20 cellular contexts compared by ENCODE assay signal in the genomic region with DNA sequence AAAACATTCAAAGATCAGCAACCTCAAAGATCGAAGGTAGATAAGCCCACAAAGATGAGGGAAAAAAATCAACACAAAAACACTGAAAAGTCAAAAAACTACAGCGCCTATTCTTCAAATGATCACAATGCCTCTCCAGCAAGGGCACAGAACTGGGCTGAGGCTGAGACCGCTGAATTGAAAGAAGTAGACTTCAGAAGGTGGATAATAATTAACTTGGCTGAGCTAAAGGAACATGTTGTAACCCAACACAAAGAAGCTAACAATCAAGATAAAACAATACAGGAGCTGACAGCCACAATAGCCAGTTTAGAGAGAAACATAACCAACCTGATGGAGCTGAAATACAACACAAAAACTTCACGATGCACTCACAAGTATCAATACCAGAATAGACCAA.
"Had no signal": no experiment of that assay in that cellular context is flagged by ENCODE, and none has a peak within 500 bp of the region (broad histone marks: within the 10 kb centered on the region; RNA-seq: fewer than 3 reads in every experiment).

No MANE protein-coding gene starts in this region.

- H3K4me1 ChIP-seq: adrenal gland, esophagus muscularis mucosa had no signal

- H3K4me3 Mint-ChIP-seq: activated CD4-positive, alpha-beta memory T cell treated with anti-CD3 and anti-CD28 coated beads, Interleukin-2, amount 10 ng/mL, durations not matched to agents 7 days and 5 days; activated CD4-positive, alpha-beta T cell treated with anti-CD3 and anti-CD28 coated beads for 36 hours; activated T-cell treated with anti-CD3 and anti-CD28 coated beads, Interleukin-2, amount 50 U/mL, for 24 hours; naive thymus-derived CD4-positive, alpha-beta T cell had no signal

- H3K9me3 ChIP-seq: adrenal gland, esophagus muscularis mucosa had no signal

- ATAC-seq: activated CD4-positive, alpha-beta T cell treated with anti-CD3 and anti-CD28 coated beads for 36 hours; left cardiac atrium; naive thymus-derived CD4-positive, alpha-beta T cell; SK-N-SH treated with all-trans-retinoic acid at 6 μM for 48 hours had no signal

- DNase-seq: activated CD4-positive, alpha-beta memory T cell treated with anti-CD3 and anti-CD28 coated beads, Interleukin-2, amount 10 ng/mL, durations not matched to agents 7 days and 5 days; activated CD4-positive, alpha-beta T cell treated with anti-CD3 and anti-CD28 coated beads for 36 hours; activated effector memory CD4-positive, alpha-beta T cell treated with Interleukin-2 at 50 U/mL for 16 hours; activated naive CD4-positive, alpha-beta T cell treated with anti-CD3 and anti-CD28 coated beads, Interleukin-2, amount 50 U/mL, for 16 hours; activated T-cell treated with anti-CD3 and anti-CD28 coated beads, Interleukin-2, amount 50 U/mL, for 24 hours; adrenal gland; dorsolateral prefrontal cortex; left cardiac atrium; naive thymus-derived CD4-positive, alpha-beta T cell; stimulated activated CD4-positive, alpha-beta T cell treated with anti-CD3 and anti-CD28 coated beads, Interleukin-4, amount 100 ng/mL, for 4 hours; stimulated activated CD8-positive, alpha-beta memory T cell treated with anti-CD3 and anti-CD28 coated beads, Interleukin-4, amount 100 ng/mL, for 48 hours; stimulated activated naive CD4-positive, alpha-beta T cell treated with Interleukin-2 at 50 U/mL for 16 hours; trophoblast cell had no signal

- H3K4me1 Mint-ChIP-seq: activated CD4-positive, alpha-beta memory T cell treated with anti-CD3 and anti-CD28 coated beads, Interleukin-2, amount 10 ng/mL, durations not matched to agents 7 days and 5 days; activated CD4-positive, alpha-beta T cell treated with anti-CD3 and anti-CD28 coated beads for 36 hours; naive thymus-derived CD4-positive, alpha-beta T cell had no signal

- H3K27me3 Mint-ChIP-seq: activated CD4-positive, alpha-beta memory T cell treated with anti-CD3 and anti-CD28 coated beads, Interleukin-2, amount 10 ng/mL, durations not matched to agents 7 days and 5 days; activated CD4-positive, alpha-beta T cell treated with anti-CD3 and anti-CD28 coated beads for 36 hours; activated T-cell treated with anti-CD3 and anti-CD28 coated beads, Interleukin-2, amount 50 U/mL, for 24 hours; naive thymus-derived CD4-positive, alpha-beta T cell had no signal

- H3K4me3 ChIP-seq: adrenal gland, cardiac muscle cell, dorsolateral prefrontal cortex, esophagus muscularis mucosa, lung, skin epidermis had no signal

- H3K36me3 ChIP-seq: adrenal gland, cardiac muscle cell, esophagus muscularis mucosa, neutrophil, WERI-Rb-1 had no signal

- H3K27ac ChIP-seq: adrenal gland, cardiac muscle cell, dorsolateral prefrontal cortex, esophagus muscularis mucosa, neutrophil, skin epidermis, WERI-Rb-1 had no signal

- H3K27me3 ChIP-seq: adrenal gland, cardiac muscle cell, dorsolateral prefrontal cortex, esophagus muscularis mucosa, neutrophil had no signal

- H3K27ac Mint-ChIP-seq: activated CD4-positive, alpha-beta memory T cell treated with anti-CD3 and anti-CD28 coated beads, Interleukin-2, amount 10 ng/mL, durations not matched to agents 7 days and 5 days; activated CD4-positive, alpha-beta T cell treated with anti-CD3 and anti-CD28 coated beads for 36 hours; activated T-cell treated with anti-CD3 and anti-CD28 coated beads, Interleukin-2, amount 50 U/mL, for 24 hours; naive thymus-derived CD4-positive, alpha-beta T cell had no signal
